19 cellular contexts compared by ENCODE assay signal in the genomic region with DNA sequence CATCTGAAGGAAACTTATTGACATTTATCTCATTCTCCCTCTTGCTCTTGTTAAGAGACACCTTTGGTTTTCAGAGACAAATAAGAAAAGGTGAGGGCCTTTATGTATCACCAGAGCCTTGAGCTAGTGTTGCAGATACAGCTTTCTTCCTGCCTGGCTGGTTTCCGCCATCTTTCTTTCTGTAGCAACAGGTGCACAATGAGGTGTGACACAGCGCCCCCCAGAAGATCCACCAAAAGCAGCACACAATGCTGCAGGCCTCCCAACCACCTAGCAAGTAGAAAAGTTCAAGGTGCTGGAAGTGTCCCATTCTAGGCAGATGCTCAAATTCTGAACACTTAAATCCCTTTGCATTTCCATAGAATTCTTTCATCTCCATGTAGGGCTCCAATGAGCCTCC.
DNase-seq lines count a peak whose midpoint lies in the region; ATAC-seq and TF ChIP-seq lines count a peak whose summit lies in the region.
"Had no signal": no experiment of that assay in that cellular context is flagged by ENCODE, and none has a peak within 500 bp of the region (broad histone marks: within the 10 kb centered on the region; RNA-seq: fewer than 3 reads in every experiment).

No MANE protein-coding gene starts in this region.

- no peaks in the 10 kb centered on the region; the same call in 1 of the 2 replicates for H3K36me3 ChIP-seq in Loucy (ENCODE audit: insufficient read depth, low read length)
- H3K36me3 ChIP-seq in ovary, result no peaks in the 10 kb centered on the region
- H3K36me3 ChIP-seq: SJCRH30 had no signal

- 98 to 100% (median 98%) methylated on average over 2 of the region's 2 CpGs for WGBS in ovary, 3 donors

- no peak for ATAC-seq in stimulated activated naive B cell treated with anti-CD40 and anti-IgM and Interleukin-4, amounts not matched to agents 10 μg/mL and 1 μg/mL and 100 μg/mL, for 72 hours (replicated peaks)
- no peak for ATAC-seq in HG02981 (IDR thresholded peaks at IDR 0.05; ENCODE audit: unreplicated experiment)

- H3K27ac Mint-ChIP-seq in activated naive CD4-positive, alpha-beta T cell treated with anti-CD3 and anti-CD28 coated beads, Interleukin-2, amount 50 U/mL, for 24 hours, result peak overlapping the region; percentile 91
- peak overlapping the region; percentile 54 for H3K27ac Mint-ChIP-seq in chondrocyte (ENCODE audit: unreplicated experiment)
- peak overlapping the region; percentile 14 for H3K27ac Mint-ChIP-seq in stimulated activated naive B cell treated with anti-CD40 and anti-IgM and Interleukin-4, amounts not matched to agents 10 μg/mL and 1 μg/mL and 100 μg/mL, for 72 hours

- H3K79me2 ChIP-seq in Loucy (ENCODE audit: insufficient read depth, low read length), result peaks cover 54% of the 10 kb centered on the region; the same call in 1 of the 2 replicates

- no peak overlapping the region for H3K27ac ChIP-seq in ovary
- H3K27ac ChIP-seq: PC-9, SJCRH30 had no signal

- H3K9me2 ChIP-seq in Loucy (replicated peaks; ENCODE audit: low read depth, low read length), result no peaks in the 10 kb centered on the region

- intact Hi-C loops in ovary (cut with DNase I), result no loop called here

- TF ChIP-seq CTCF in Loucy (conservative IDR thresholded peaks at IDR 0.05; ENCODE audit: low read length) (peak; percentile 33; the same call in 1 of the 2 replicates), chondrocyte (IDR thresholded peaks at IDR 0.05) (no peak), ovary (IDR thresholded peaks at IDR 0.05) (no peak)

- H3K4me2 ChIP-seq in Loucy (ENCODE audit: low read depth, low read length, poor library complexity, severe bottlenecking), result no peak overlapping the region
- H3K4me2 ChIP-seq: PC-9 had no signal

- H3K9me3 Mint-ChIP-seq in activated naive CD4-positive, alpha-beta T cell treated with anti-CD3 and anti-CD28 coated beads, Interleukin-2, amount 50 U/mL, for 24 hours, result peaks cover 10% of the 10 kb centered on the region
- H3K9me3 Mint-ChIP-seq in chondrocyte (ENCODE audit: low read depth), result peaks cover 12% of the 10 kb centered on the region
- peaks cover 6 to 9% of the 10 kb centered on the region in 2 donors for H3K9me3 Mint-ChIP-seq in stimulated activated naive B cell treated with anti-CD40 and anti-IgM and Interleukin-4, amounts not matched to agents 10 μg/mL and 1 μg/mL and 100 μg/mL, for 72 hours

- no peaks in the 10 kb centered on the region for H4K20me1 ChIP-seq in Loucy (ENCODE audit: insufficient read depth, low read length, poor library complexity, severe bottlenecking)

- no peaks in the 10 kb centered on the region for H3K27me3 Mint-ChIP-seq in activated naive CD4-positive, alpha-beta T cell treated with anti-CD3 and anti-CD28 coated beads, Interleukin-2, amount 50 U/mL, for 24 hours
- no peaks in the 10 kb centered on the region for H3K27me3 Mint-ChIP-seq in chondrocyte (ENCODE audit: low read depth)
- no peaks in the 10 kb centered on the region for H3K27me3 Mint-ChIP-seq in stimulated activated naive B cell treated with anti-CD40 and anti-IgM and Interleukin-4, amounts not matched to agents 10 μg/mL and 1 μg/mL and 100 μg/mL, for 72 hours

- no peak overlapping the region for H3K9ac ChIP-seq in Loucy (ENCODE audit: low read depth, low read length, poor library complexity, severe bottlenecking)

- H3K36me3 Mint-ChIP-seq in activated naive CD4-positive, alpha-beta T cell treated with anti-CD3 and anti-CD28 coated beads, Interleukin-2, amount 50 U/mL, for 24 hours, result peaks cover 46% of the 10 kb centered on the region
- H3K36me3 Mint-ChIP-seq in chondrocyte (ENCODE audit: low read depth), result peaks cover 5% of the 10 kb centered on the region
- H3K36me3 Mint-ChIP-seq in stimulated activated naive B cell treated with anti-CD40 and anti-IgM and Interleukin-4, amounts not matched to agents 10 μg/mL and 1 μg/mL and 100 μg/mL, for 72 hours, result peaks cover 36 to 57% of the 10 kb centered on the region in 2 donors

- H3F3A ChIP-seq in Loucy (ENCODE audit: low read depth), result no peaks in the 10 kb centered on the region

- TF ChIP-seq POLR2A in ovary (IDR thresholded peaks at IDR 0.05), result no peak

- H3K27me3 ChIP-seq in Loucy (ENCODE audit: insufficient read depth, low read length, poor library complexity, severe bottlenecking), result no peaks in the 10 kb centered on the region
- H3K27me3 ChIP-seq in ovary, result no peaks in the 10 kb centered on the region
- H3K27me3 ChIP-seq: SJCRH30 had no signal

- no peak for TF ChIP-seq EP300 in ovary (IDR thresholded peaks at IDR 0.05)

- H3K4me1 ChIP-seq in Loucy (ENCODE audit: insufficient read depth, low read length, poor library complexity, severe bottlenecking) (peaks cover 8% of the 10 kb centered on the region), ovary (ENCODE audit: insufficient read depth) (peaks cover 2% of the 10 kb centered on the region)
- H3K4me1 ChIP-seq: SJCRH30 had no signal

- no peaks in the 10 kb centered on the region for H3K9me3 ChIP-seq in Loucy (ENCODE audit: insufficient read depth, low read depth, low read length)
- H3K9me3 ChIP-seq in ovary, result no peaks in the 10 kb centered on the region
- H3K9me3 ChIP-seq: SJCRH30 had no signal

- peaks cover 95% of the 10 kb centered on the region for H3K4me1 Mint-ChIP-seq in activated naive CD4-positive, alpha-beta T cell treated with anti-CD3 and anti-CD28 coated beads, Interleukin-2, amount 50 U/mL, for 24 hours
- H3K4me1 Mint-ChIP-seq in chondrocyte (ENCODE audit: low read depth), result peaks cover 19% of the 10 kb centered on the region
- H3K4me1 Mint-ChIP-seq in stimulated activated naive B cell treated with anti-CD40 and anti-IgM and Interleukin-4, amounts not matched to agents 10 μg/mL and 1 μg/mL and 100 μg/mL, for 72 hours, result peaks cover 28 to 49% of the 10 kb centered on the region in 2 donors

- H2AFZ ChIP-seq in Loucy (ENCODE audit: low read length), result no peak overlapping the region
- H2AFZ ChIP-seq: PC-9 had no signal

- no peak overlapping the region for H3K4me3 ChIP-seq in Loucy (ENCODE audit: low read length, poor library complexity, severe bottlenecking)
- no peak overlapping the region for H3K4me3 ChIP-seq in ovary
- H3K4me3 ChIP-seq: PC-9, SJCRH30 had no signal

- DNase-seq in activated naive CD4-positive, alpha-beta T cell treated with Interleukin-2 at 50 U/mL for 16 hours, result no peak
- DNase-seq in chondrocyte (ENCODE audit: low spot score) (no peak), ovary (no peak), islet precursor cell (no peak)
- DNase-seq in stimulated activated naive B cell treated with anti-CD40 and anti-IgM and Interleukin-4, amounts not matched to agents 10 μg/mL and 1 μg/mL and 100 μg/mL, for 72 hours, result no peak
- DNase-seq: C1 segment of cervical spinal cord, COR-L47, EL, HCEC 1CT, NCI-H1105 treated with DMSO at 0.1 percent for 48 hours, NCI-H1694 treated with DMSO at 0.1 percent for 48 hours, NCI-H2107, NCI-H345, NCI-H69, PC-9, SJCRH30 had no signal

- H3K4me3 Mint-ChIP-seq in activated naive CD4-positive, alpha-beta T cell treated with anti-CD3 and anti-CD28 coated beads, Interleukin-2, amount 50 U/mL, for 24 hours, result no peak overlapping the region
- H3K4me3 Mint-ChIP-seq in chondrocyte (ENCODE audit: unreplicated experiment), result no peak overlapping the region
- H3K4me3 Mint-ChIP-seq in stimulated activated naive B cell treated with anti-CD40 and anti-IgM and Interleukin-4, amounts not matched to agents 10 μg/mL and 1 μg/mL and 100 μg/mL, for 72 hours, result no peak overlapping the region

Comparison
In these comparisons a context has a peak if more than half of its experiments do, and no peak if none do; other contexts are left out.
1. H3K27ac Mint-ChIP-seq: peak in every context shown above with its lines; median percentile 91 in activated naive CD4-positive, alpha-beta T cell treated with anti-CD3 and anti-CD28 coated beads, Interleukin-2, amount 50 U/mL, for 24 hours; 54 in chondrocyte; 14 in stimulated activated naive B cell treated with anti-CD40 and anti-IgM and Interleukin-4, amounts not matched to agents 10 μg/mL and 1 μg/mL and 100 μg/mL, for 72 hours.